Comparison of ENCODE assay signal across 27 cellular contexts in the genomic region with DNA sequence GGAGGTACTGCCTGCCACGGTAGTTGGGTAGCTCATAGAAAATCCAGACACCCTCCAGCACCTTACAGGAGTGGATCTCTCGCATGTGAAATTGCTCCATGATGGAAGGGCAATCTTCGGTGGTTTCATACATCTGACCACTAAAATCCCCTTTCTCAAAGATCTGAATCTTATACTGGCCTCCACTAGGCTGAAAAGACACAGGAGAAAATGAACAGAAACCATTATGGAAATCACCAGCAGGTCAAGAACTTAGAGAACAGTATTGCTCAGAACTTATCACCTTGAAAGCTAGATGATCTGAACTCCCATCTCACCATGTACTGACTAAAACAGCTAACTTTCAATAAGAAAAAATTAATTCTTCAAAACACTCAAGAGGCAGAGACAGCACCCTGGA. TPM values are rescaled to one million over a fixed set of nuclear protein-coding genes. Genes with fewer than 3 reads are reported as not detected.
DNase-seq lines count a peak whose midpoint lies in the region; ATAC-seq and TF ChIP-seq lines count a peak whose summit lies in the region.
"Had no signal": no experiment of that assay in that cellular context is flagged by ENCODE, and none has a peak within 500 bp of the region (broad histone marks: within the 10 kb centered on the region; RNA-seq: fewer than 3 reads in every experiment).

No MANE protein-coding gene starts in this region.

- H3K79me2 ChIP-seq in OCI-LY3 (ENCODE audit: low read length), result no peaks in the 10 kb centered on the region

- H3K9me3 ChIP-seq in OCI-LY3 (ENCODE audit: insufficient read depth, low read length), result no peaks in the 10 kb centered on the region
- no peaks in the 10 kb centered on the region for H3K9me3 ChIP-seq in vagina
- H3K9me3 ChIP-seq: A549, heart left ventricle, left ventricle myocardium inferior, MG63, pancreas, thoracic aorta had no signal

- H3K27ac ChIP-seq in OCI-LY3 (ENCODE audit: low read length) (peak overlapping the region; percentile 99), vagina (no peak overlapping the region)
- H3K27ac ChIP-seq: A549, heart left ventricle, KMS-11, left ventricle myocardium inferior, pancreas, skin epidermis, thoracic aorta had no signal

- peak; percentile 8 for ATAC-seq in stimulated activated effector memory CD8-positive, alpha-beta T cell treated with anti-CD3 and anti-CD28 coated beads, Interleukin-12 subunit alpha, Interleukin-12 subunit beta, amount 100 ng/mL, for 72 hours
- ATAC-seq: A549; activated CD8-positive, alpha-beta T cell treated with anti-CD3 and anti-CD28 coated beads for 36 hours; heart left ventricle; pancreas; T-cell had no signal

- H2AFZ ChIP-seq in OCI-LY3 (ENCODE audit: low read depth, low read length), result no peak overlapping the region

- H3K4me1 ChIP-seq in OCI-LY3 (ENCODE audit: low read length), result peaks cover 75% of the 10 kb centered on the region
- no peaks in the 10 kb centered on the region for H3K4me1 ChIP-seq in vagina
- H3K4me1 ChIP-seq: A549 had no signal

- H3K27me3 Mint-ChIP-seq in activated T-cell treated with anti-CD3 and anti-CD28 coated beads, Interleukin-2, amount 50 U/mL, for 24 hours, result no peaks in the 10 kb centered on the region
- H3K27me3 Mint-ChIP-seq in activated T-helper 2 cell treated with anti-CD3 and anti-CD28 coated beads, Interferon-gamma antibody, Interleukin-2, Interleukin-4, amounts not matched to agents 10 μg/mL and 5 μg/mL and 100 μg/mL, durations not matched to agents 14 hours and 24 hours and 36 hours (ENCODE audit: low read depth), result no peaks in the 10 kb centered on the region
- H3K27me3 Mint-ChIP-seq: activated CD8-positive, alpha-beta T cell treated with anti-CD3 and anti-CD28 coated beads for 36 hours; CD4-positive, CD25-positive, alpha-beta regulatory T cell; T-cell had no signal

- H3K27me3 ChIP-seq in OCI-LY3 (ENCODE audit: low read depth, low read length), result no peaks in the 10 kb centered on the region
- no peaks in the 10 kb centered on the region for H3K27me3 ChIP-seq in vagina
- H3K27me3 ChIP-seq: heart left ventricle, MG63, pancreas had no signal

- intact Hi-C loops in vagina (cut with DNase I), result loop anchor here (10.0 kb wide), 1 partner anchor 274 kb away; no protein-coding TSS in a partner anchor
- intact Hi-C loops in activated T-helper 2 cell treated with anti-CD3 and anti-CD28 coated beads, Interferon-gamma antibody, Interleukin-2, Interleukin-4, amounts not matched to agents 10 μg/mL and 5 μg/mL and 100 μg/mL, durations not matched to agents 14 hours and 24 hours and 36 hours (cut with micrococcal nuclease), result loop anchor here (10.0 kb wide), 2 partner anchors 76 to 124 kb away; partner anchors contain the start of gene AHSG

- TF ChIP-seq CTCF in GM20000 (IDR thresholded peaks at IDR 0.05; ENCODE audit: extremely low read depth, missing control alignments), result no peak
- TF ChIP-seq CTCF in OCI-LY3 (IDR thresholded peaks at IDR 0.05; ENCODE audit: low read depth, low read length), result no peak
- TF ChIP-seq CTCF in vagina (IDR thresholded peaks at IDR 0.05), result no peak

- H3K4me3 ChIP-seq in OCI-LY3 (ENCODE audit: low read length), result peak overlapping the region; percentile 11; the same call in 1 of the 2 replicates
- H3K4me3 ChIP-seq in vagina, result no peak overlapping the region
- H3K4me3 ChIP-seq: A549, heart left ventricle, left ventricle myocardium inferior, MG63, pancreas, skin epidermis, thoracic aorta had no signal

- H3K4me1 Mint-ChIP-seq in activated T-cell treated with anti-CD3 and anti-CD28 coated beads, Interleukin-2, amount 50 U/mL, for 24 hours (ENCODE audit: low read depth), result peaks cover 77% of the 10 kb centered on the region
- peaks cover 50% of the 10 kb centered on the region for H3K4me1 Mint-ChIP-seq in stimulated activated effector memory CD8-positive, alpha-beta T cell treated with anti-CD3 and anti-CD28 coated beads, Interleukin-12 subunit alpha, Interleukin-12 subunit beta, amount 100 ng/mL, for 72 hours
- H3K4me1 Mint-ChIP-seq in activated T-helper 2 cell treated with anti-CD3 and anti-CD28 coated beads, Interferon-gamma antibody, Interleukin-2, Interleukin-4, amounts not matched to agents 10 μg/mL and 5 μg/mL and 100 μg/mL, durations not matched to agents 14 hours and 24 hours and 36 hours (ENCODE audit: low read depth), result peaks cover 44% of the 10 kb centered on the region

- no peak for DNase-seq in activated T-cell treated with anti-CD3 and anti-CD28 coated beads, Interleukin-2, amount 50 U/mL, for 24 hours
- DNase-seq in activated T-cell treated with anti-CD3 and anti-CD28 coated beads, Interleukin-2, amount 50 U/mL, for 1 hour, result no peak
- peak; percentile 41 for DNase-seq in GM20000 (ENCODE audit: low spot score)
- DNase-seq in stimulated activated effector memory CD8-positive, alpha-beta T cell treated with anti-CD3 and anti-CD28 coated beads, Interleukin-12 subunit alpha, Interleukin-12 subunit beta, amount 100 ng/mL, for 72 hours (ENCODE audit: low spot score in 2 of 2), result no peak
- no peak for DNase-seq in vagina (ENCODE audit: extremely low spot score in 2 of 2)
- DNase-seq in activated T-helper 2 cell treated with anti-CD3 and anti-CD28 coated beads, Interferon-gamma antibody, Interleukin-2, Interleukin-4, amounts not matched to agents 10 μg/mL and 5 μg/mL and 100 μg/mL, durations not matched to agents 14 hours and 24 hours and 36 hours (ENCODE audit: low spot score), result no peak
- no peak for DNase-seq in NCI-H1930 (lab: John Stamatoyannopoulos, UW)
- DNase-seq: activated CD4-positive, CD25-positive, alpha-beta regulatory T cell; activated CD8-positive, alpha-beta T cell treated with anti-CD3 and anti-CD28 coated beads for 36 hours; CD4-positive, CD25-positive, alpha-beta regulatory T cell; foreskin melanocyte; heart left ventricle; islet precursor cell; left ventricle myocardium inferior; mesendoderm; MG63; NCI-H1105; NCI-H2029 treated with DMSO at 0.1 percent for 48 hours; NCI-H524 treated with DMSO at 0.1 percent for 48 hours; pancreas; stimulated activated naive CD4-positive, alpha-beta T cell treated with Interleukin-2 at 50 U/mL for 16 hours; T-cell had no signal

- no peak overlapping the region for H3K4me3 Mint-ChIP-seq in activated T-cell treated with anti-CD3 and anti-CD28 coated beads, Interleukin-2, amount 50 U/mL, for 24 hours
- H3K4me3 Mint-ChIP-seq in stimulated activated effector memory CD8-positive, alpha-beta T cell treated with anti-CD3 and anti-CD28 coated beads, Interleukin-12 subunit alpha, Interleukin-12 subunit beta, amount 100 ng/mL, for 72 hours, result no peak overlapping the region
- no peak overlapping the region for H3K4me3 Mint-ChIP-seq in activated T-helper 2 cell treated with anti-CD3 and anti-CD28 coated beads, Interferon-gamma antibody, Interleukin-2, Interleukin-4, amounts not matched to agents 10 μg/mL and 5 μg/mL and 100 μg/mL, durations not matched to agents 14 hours and 24 hours and 36 hours (ENCODE audit: low read depth)
- H3K4me3 Mint-ChIP-seq: activated CD8-positive, alpha-beta T cell treated with anti-CD3 and anti-CD28 coated beads for 36 hours; CD4-positive, CD25-positive, alpha-beta regulatory T cell; T-cell had no signal

- no peaks in the 10 kb centered on the region for H4K20me1 ChIP-seq in OCI-LY3 (ENCODE audit: insufficient read depth, low read length)

- peaks cover 34% of the 10 kb centered on the region for H3K36me3 Mint-ChIP-seq in activated T-cell treated with anti-CD3 and anti-CD28 coated beads, Interleukin-2, amount 50 U/mL, for 24 hours (ENCODE audit: low read depth)
- H3K36me3 Mint-ChIP-seq in stimulated activated effector memory CD8-positive, alpha-beta T cell treated with anti-CD3 and anti-CD28 coated beads, Interleukin-12 subunit alpha, Interleukin-12 subunit beta, amount 100 ng/mL, for 72 hours, result peaks cover 8% of the 10 kb centered on the region
- H3K36me3 Mint-ChIP-seq in activated T-helper 2 cell treated with anti-CD3 and anti-CD28 coated beads, Interferon-gamma antibody, Interleukin-2, Interleukin-4, amounts not matched to agents 10 μg/mL and 5 μg/mL and 100 μg/mL, durations not matched to agents 14 hours and 24 hours and 36 hours (ENCODE audit: low read depth), result peaks cover 13% of the 10 kb centered on the region

- H3K9me3 Mint-ChIP-seq in activated T-cell treated with anti-CD3 and anti-CD28 coated beads, Interleukin-2, amount 50 U/mL, for 24 hours, result no peaks in the 10 kb centered on the region
- H3K9me3 Mint-ChIP-seq in stimulated activated effector memory CD8-positive, alpha-beta T cell treated with anti-CD3 and anti-CD28 coated beads, Interleukin-12 subunit alpha, Interleukin-12 subunit beta, amount 100 ng/mL, for 72 hours, result no peaks in the 10 kb centered on the region
- no peaks in the 10 kb centered on the region for H3K9me3 Mint-ChIP-seq in activated T-helper 2 cell treated with anti-CD3 and anti-CD28 coated beads, Interferon-gamma antibody, Interleukin-2, Interleukin-4, amounts not matched to agents 10 μg/mL and 5 μg/mL and 100 μg/mL, durations not matched to agents 14 hours and 24 hours and 36 hours
- H3K9me3 Mint-ChIP-seq: activated CD8-positive, alpha-beta T cell treated with anti-CD3 and anti-CD28 coated beads for 36 hours; CD4-positive, CD25-positive, alpha-beta regulatory T cell; T-cell had no signal

- peak overlapping the region; percentile 72 for H3K4me2 ChIP-seq in OCI-LY3 (ENCODE audit: low read length)
- H3K4me2 ChIP-seq: A549, KMS-11 had no signal

- H3K27ac Mint-ChIP-seq in activated T-cell treated with anti-CD3 and anti-CD28 coated beads, Interleukin-2, amount 50 U/mL, for 24 hours, result peak overlapping the region; percentile 99
- H3K27ac Mint-ChIP-seq in stimulated activated effector memory CD8-positive, alpha-beta T cell treated with anti-CD3 and anti-CD28 coated beads, Interleukin-12 subunit alpha, Interleukin-12 subunit beta, amount 100 ng/mL, for 72 hours, result no peak overlapping the region
- no peak overlapping the region for H3K27ac Mint-ChIP-seq in activated T-helper 2 cell treated with anti-CD3 and anti-CD28 coated beads, Interferon-gamma antibody, Interleukin-2, Interleukin-4, amounts not matched to agents 10 μg/mL and 5 μg/mL and 100 μg/mL, durations not matched to agents 14 hours and 24 hours and 36 hours
- H3K27ac Mint-ChIP-seq: activated CD8-positive, alpha-beta T cell treated with anti-CD3 and anti-CD28 coated beads for 36 hours; T-cell had no signal

- TF ChIP-seq POLR2A in vagina (IDR thresholded peaks at IDR 0.05), result no peak

- H3K9ac ChIP-seq in OCI-LY3 (ENCODE audit: low read length), result peak overlapping the region; percentile 88
- H3K9ac ChIP-seq: KMS-11 had no signal

- H3K36me3 ChIP-seq in OCI-LY3 (replicated peaks; ENCODE audit: low read depth, low read length) (no peaks in the 10 kb centered on the region), vagina (peaks cover 0 to 4% of the 10 kb centered on the region in 2 donors)
- H3K36me3 ChIP-seq: MG63, pancreas, thoracic aorta had no signal

RNA-seq across cellular contexts. Expression of gene CRYGS, which starts 5.4 kb away (rescaled TPM):
- not detected for total RNA-seq in vagina
- 3.8 and 5.6 TPM in 2 replicates for total RNA-seq in activated T-helper 2 cell treated with anti-CD3 and anti-CD28 coated beads, Interferon-gamma antibody, Interleukin-2, Interleukin-4, amounts not matched to agents 10 μg/mL and 5 μg/mL and 100 μg/mL, durations not matched to agents 14 hours and 24 hours and 36 hours

RNA-seq across cellular contexts. Expression of gene TBCCD1, which starts 28.4 kb away (rescaled TPM):
- total RNA-seq in vagina, result 10.6 TPM
- total RNA-seq in activated T-helper 2 cell treated with anti-CD3 and anti-CD28 coated beads, Interferon-gamma antibody, Interleukin-2, Interleukin-4, amounts not matched to agents 10 μg/mL and 5 μg/mL and 100 μg/mL, durations not matched to agents 14 hours and 24 hours and 36 hours, result 17.5 and 17.7 TPM in 2 replicates

RNA-seq across cellular contexts. Expression of gene DNAJB11, which starts 31.7 kb away (rescaled TPM):
- total RNA-seq in vagina, result 34.6 TPM
- total RNA-seq in activated T-helper 2 cell treated with anti-CD3 and anti-CD28 coated beads, Interferon-gamma antibody, Interleukin-2, Interleukin-4, amounts not matched to agents 10 μg/mL and 5 μg/mL and 100 μg/mL, durations not matched to agents 14 hours and 24 hours and 36 hours, result 66.3 and 72.8 TPM in 2 replicates
